Comparison of ENCODE assay signal across 35 cellular contexts in genomic region chr12:106671840-106672239, GRCh38.
DNase-seq lines count a peak whose midpoint lies in the region; ATAC-seq, FAIRE-seq and TF ChIP-seq lines count a peak whose summit lies in the region.
"Had no signal": no experiment of that assay in that cellular context is flagged by ENCODE, and none has a peak within 500 bp of the region (broad histone marks: within the 10 kb centered on the region; RNA-seq: fewer than 3 reads in every experiment).

No MANE protein-coding gene starts in this region.

- no peaks in the 10 kb centered on the region for H3K9me3 Mint-ChIP-seq in nephron
- H3K9me3 Mint-ChIP-seq: activated CD8-positive, alpha-beta T cell treated with anti-CD3 and anti-CD28 coated beads for 36 hours; activated naive CD4-positive, alpha-beta T cell treated with anti-CD3 and anti-CD28 coated beads, Interleukin-2, amount 10 ng/mL, durations not matched to agents 7 days and 5 days; activated T-helper 1 cell treated with anti-CD3 and anti-CD28 coated beads, Interleukin-12 subunit alpha, Interleukin-12 subunit beta, Interleukin-2, Interleukin-4 antibody, amounts not matched to agents 30 ng/mL and 10 ng/mL and 1 ng/mL, durations not matched to agents 14 hours and 24 hours and 36 hours; CD8-positive, alpha-beta T cell had no signal

- no peak for TF ChIP-seq EP300 in K562 (IDR thresholded peaks at IDR 0.05; ENCODE audit: low read length)

- TF ChIP-seq POLR2A in K562 (conservative IDR thresholded peaks at IDR 0.05) = no peak

- H3K36me3 ChIP-seq in BLaER1 treated with 17β-estradiol and CSF1 and Interleukin-3, amounts not matched to agents 10 nM and 100 nM = no peaks in the 10 kb centered on the region
- no peaks in the 10 kb centered on the region for H3K36me3 ChIP-seq in K562 (ENCODE audit: control insufficient read depth, insufficient read depth, low read length)
- H3K36me3 ChIP-seq: MG63, neutrophil, right lobe of liver, tibial artery had no signal

- H3K4me3 Mint-ChIP-seq in nephron = peak overlapping the region in 1 of 3 experiments; percentile 53
- H3K4me3 Mint-ChIP-seq: activated CD4-positive, alpha-beta T cell treated with anti-CD3 and anti-CD28 coated beads for 36 hours; activated CD8-positive, alpha-beta T cell treated with anti-CD3 and anti-CD28 coated beads for 36 hours; activated naive CD4-positive, alpha-beta T cell treated with anti-CD3 and anti-CD28 coated beads, Interleukin-2, amount 10 ng/mL, durations not matched to agents 7 days and 5 days; activated T-helper 1 cell treated with anti-CD3 and anti-CD28 coated beads, Interleukin-12 subunit alpha, Interleukin-12 subunit beta, Interleukin-2, Interleukin-4 antibody, amounts not matched to agents 30 ng/mL and 10 ng/mL and 1 ng/mL, durations not matched to agents 14 hours and 24 hours and 36 hours; CD8-positive, alpha-beta T cell had no signal

- no peaks in the 10 kb centered on the region for H3K79me2 ChIP-seq in K562 (ENCODE audit: control insufficient read depth, insufficient read depth, low read length)

- peak overlapping the region in 2 of 3 experiments; percentile 4 to 83 for H3K27ac Mint-ChIP-seq in nephron
- H3K27ac Mint-ChIP-seq: activated CD4-positive, alpha-beta T cell treated with anti-CD3 and anti-CD28 coated beads for 36 hours; activated CD8-positive, alpha-beta T cell treated with anti-CD3 and anti-CD28 coated beads for 36 hours; activated naive CD4-positive, alpha-beta T cell treated with anti-CD3 and anti-CD28 coated beads, Interleukin-2, amount 10 ng/mL, durations not matched to agents 7 days and 5 days; activated T-helper 1 cell treated with anti-CD3 and anti-CD28 coated beads, Interleukin-12 subunit alpha, Interleukin-12 subunit beta, Interleukin-2, Interleukin-4 antibody, amounts not matched to agents 30 ng/mL and 10 ng/mL and 1 ng/mL, durations not matched to agents 14 hours and 24 hours and 36 hours; CD8-positive, alpha-beta T cell; progenitor cell of endocrine pancreas had no signal

- peaks cover 25% of the 10 kb centered on the region for H3K4me1 Mint-ChIP-seq in nephron
- H3K4me1 Mint-ChIP-seq: activated CD4-positive, alpha-beta T cell treated with anti-CD3 and anti-CD28 coated beads for 36 hours; activated naive CD4-positive, alpha-beta T cell treated with anti-CD3 and anti-CD28 coated beads, Interleukin-2, amount 10 ng/mL, durations not matched to agents 7 days and 5 days had no signal

- no peaks in the 10 kb centered on the region for H3K9me3 ChIP-seq in BLaER1 treated with 17β-estradiol and CSF1 and Interleukin-3, amounts not matched to agents 10 nM and 100 nM (replicated peaks in 1 of 11)
- H3K9me3 ChIP-seq in K562 (replicated peaks; ENCODE audit: control insufficient read depth, insufficient read depth, low read depth, low read length) = no peaks in the 10 kb centered on the region
- H3K9me3 ChIP-seq: A549, MG63, neutrophil, right lobe of liver, tibial artery had no signal

- TF ChIP-seq CTCF in K562 (IDR thresholded peaks at IDR 0.05 in 2 of 3, conservative IDR thresholded peaks at IDR 0.05 in 1 of 3; ENCODE audit: insufficient read depth in 2 of 3, low read depth in 1 of 3, low read length in 3 of 3) (no peak), nephron (IDR thresholded peaks at IDR 0.05; ENCODE audit: unreplicated experiment in 3 of 3) (no peak)

- H3K36me3 Mint-ChIP-seq in nephron (ENCODE audit: low read depth) = no peaks in the 10 kb centered on the region
- H3K36me3 Mint-ChIP-seq: activated naive CD4-positive, alpha-beta T cell treated with anti-CD3 and anti-CD28 coated beads, Interleukin-2, amount 10 ng/mL, durations not matched to agents 7 days and 5 days; CD8-positive, alpha-beta T cell had no signal

- no peaks in the 10 kb centered on the region for H3K9me1 ChIP-seq in K562 (ENCODE audit: control insufficient read depth, insufficient read depth, low read length)

- FAIRE-seq in K562 (lab: Jason Lieb, UNC) = no peak
- FAIRE-seq: A549, colon, HTR-8/SVneo had no signal

- peaks cover 0 to 9% (median 0%) of the 10 kb centered on the region in 11 experiments; a peak in 2 of 22 replicates for H3K27me3 ChIP-seq in BLaER1 treated with 17β-estradiol and CSF1 and Interleukin-3, amounts not matched to agents 10 nM and 100 nM
- H3K27me3 ChIP-seq in K562 (ENCODE audit: control insufficient read depth in 2 of 2, insufficient read depth in 2 of 2, low read length in 2 of 2) = peaks cover 9 to 30% of the 10 kb centered on the region in 2 experiments; a peak in 4 of 5 replicates
- H3K27me3 ChIP-seq: right lobe of liver had no signal

- no peak for ATAC-seq in K562
- ATAC-seq: A549; activated CD4-positive, alpha-beta T cell treated with anti-CD3 and anti-CD28 coated beads for 36 hours; activated CD8-positive, alpha-beta T cell treated with anti-CD3 and anti-CD28 coated beads for 36 hours; CD8-positive, alpha-beta T cell; right lobe of liver; Right ventricle myocardium inferior had no signal

- no peaks in the 10 kb centered on the region for H4K20me1 ChIP-seq in BLaER1 treated with 17β-estradiol and CSF1 and Interleukin-3, amounts not matched to agents 10 nM and 100 nM
- no peaks in the 10 kb centered on the region for H4K20me1 ChIP-seq in K562 (replicated peaks; ENCODE audit: control insufficient read depth, insufficient read depth, low read length)

- intact Hi-C loops in K562 (cut with micrococcal nuclease) = no loop called here

- no peak overlapping the region for H2AFZ ChIP-seq in K562 (ENCODE audit: low read depth, low read length)
- H2AFZ ChIP-seq: PC-9 had no signal

- peak overlapping the region; percentile 45 to 82 (median 58); a peak in 20 of 22 replicates for H3K4me2 ChIP-seq in BLaER1 treated with 17β-estradiol and CSF1 and Interleukin-3, amounts not matched to agents 10 nM and 100 nM
- no peak overlapping the region for H3K4me2 ChIP-seq in K562 (ENCODE audit: insufficient read depth, low read length)
- H3K4me2 ChIP-seq: A549, PC-9 had no signal

- no peak for TF ChIP-seq RAD21 in K562 (CRISPR knock-in tag; conservative IDR thresholded peaks at IDR 0.05 in 1 of 2, IDR thresholded peaks at IDR 0.05 in 1 of 2)

- H3K9ac ChIP-seq in BLaER1 treated with 17β-estradiol and CSF1 and Interleukin-3, amounts not matched to agents 10 nM and 100 nM = no peak overlapping the region
- no peak overlapping the region for H3K9ac ChIP-seq in K562 (ENCODE audit: insufficient read depth in 1 of 2, low read depth in 2 of 2, low read length in 2 of 2)

- H3K4me3 ChIP-seq in BLaER1 treated with 17β-estradiol and CSF1 and Interleukin-3, amounts not matched to agents 10 nM and 100 nM = no peak overlapping the region
- H3K4me3 ChIP-seq in K562 = no peak overlapping the region
- H3K4me3 ChIP-seq: A549, MG63, PC-9, right lobe of liver, tibial artery had no signal

- H3K4me1 ChIP-seq in BLaER1 treated with 17β-estradiol and CSF1 and Interleukin-3, amounts not matched to agents 10 nM and 100 nM = peaks cover 10 to 36% (median 31%) of the 10 kb centered on the region in 10 experiments
- no peaks in the 10 kb centered on the region for H3K4me1 ChIP-seq in K562 (replicated peaks in 1 of 2; ENCODE audit: control insufficient read depth in 2 of 2, insufficient read depth in 2 of 2, low read length in 2 of 2)
- H3K4me1 ChIP-seq: A549, right lobe of liver, tibial artery had no signal

- DNase-seq in KBM-7 = peak; percentile 4
- DNase-seq in K562 (ENCODE audit: extremely low read depth in 1 of 4, low spot score in 3 of 4) = no peak
- no peak for DNase-seq in NCI-H2196 treated with DMSO at 0.1 percent for 48 hours (lab: John Stamatoyannopoulos, UW; ENCODE audit: unreplicated experiment)
- no peak for DNase-seq in AG08395 (ENCODE audit: low spot score)
- DNase-seq in activated naive CD4-positive, alpha-beta T cell (lab: John Stamatoyannopoulos, UW) = no peak
- no peak for DNase-seq in NCI-H2081 treated with DMSO at 0.1 percent for 48 hours (lab: John Stamatoyannopoulos, UW)
- DNase-seq: activated CD4-positive, alpha-beta T cell treated with anti-CD3 and anti-CD28 coated beads for 36 hours; activated CD8-positive, alpha-beta memory T cell treated with anti-CD3 and anti-CD28 coated beads, Interleukin-2, amount 50 U/mL, for 48 hours; activated CD8-positive, alpha-beta T cell treated with anti-CD3 and anti-CD28 coated beads for 36 hours; activated naive CD4-positive, alpha-beta T cell treated with anti-CD3 and anti-CD28 coated beads, Interleukin-2, amount 10 ng/mL, durations not matched to agents 7 days and 5 days; AML-193; amniotic stem cell; CD8-positive, alpha-beta T cell; effector memory CD4-positive, alpha-beta T cell; GOT3; KG1; MG63; NCI-H1436; NCI-H2107; NCI-H446; NCI-H82; PC-9; right lobe of liver; stimulated activated CD8-positive, alpha-beta memory T cell treated with anti-CD3 and anti-CD28 coated beads, Interleukin-4, amount 100 ng/mL, for 48 hours; tibial artery had no signal

- POLR2A ChIA-PET in K562 (lab: Yijun Ruan, JAX) = no interaction called here

- peaks cover 11% of the 10 kb centered on the region for H3K27me3 Mint-ChIP-seq in nephron (ENCODE audit: low read depth)

- peak overlapping the region in 1 of 11 experiments; percentile 15; a peak in 1 of 22 replicates for H3K27ac ChIP-seq in BLaER1 treated with 17β-estradiol and CSF1 and Interleukin-3, amounts not matched to agents 10 nM and 100 nM
- H3K27ac ChIP-seq in K562 (ENCODE audit: extremely low read depth, low read depth, low read length) = no peak overlapping the region
- H3K27ac ChIP-seq: A549, neutrophil, PC-9, right lobe of liver, tibial artery, VCaP had no signal

- WGBS in K562 (ENCODE audit: insufficient coverage, low coverage, missing lambda C conversion rate) = 0% methylated on average over 6 of the region's 6 CpGs

- no TSS peak for BruUV-seq in K562 (replicated peaks; lab: Mats Ljungman, UMichigan)

- in situ Hi-C loops in KBM-7 (cut with MboI; ENCODE audit: low pct_unique_long_range_greater_than_20kb, low sequenced_read_pairs) (no loop called here), K562 (cut with MboI) (no loop called here)

- CTCF ChIA-PET in K562 (lab: Yijun Ruan, JAX; ENCODE audit: low intra/inter-chr PET ratio) = no interaction called here

TF ChIP-seq in K562, 482 proteins besides CTCF, POLR2A, EP300 and RAD21:
- TF ChIP-seq TCF3 (CRISPR knock-in tag; IDR thresholded peaks at IDR 0.05) (no peak), SPI1 (IDR thresholded peaks at IDR 0.05; ENCODE audit: borderline replicate concordance, low read depth, low read length) (peak; percentile 50; the same call in 1 of the 2 replicates)
